ENCODE assay signal across 13 cellular contexts in the genomic region with DNA sequence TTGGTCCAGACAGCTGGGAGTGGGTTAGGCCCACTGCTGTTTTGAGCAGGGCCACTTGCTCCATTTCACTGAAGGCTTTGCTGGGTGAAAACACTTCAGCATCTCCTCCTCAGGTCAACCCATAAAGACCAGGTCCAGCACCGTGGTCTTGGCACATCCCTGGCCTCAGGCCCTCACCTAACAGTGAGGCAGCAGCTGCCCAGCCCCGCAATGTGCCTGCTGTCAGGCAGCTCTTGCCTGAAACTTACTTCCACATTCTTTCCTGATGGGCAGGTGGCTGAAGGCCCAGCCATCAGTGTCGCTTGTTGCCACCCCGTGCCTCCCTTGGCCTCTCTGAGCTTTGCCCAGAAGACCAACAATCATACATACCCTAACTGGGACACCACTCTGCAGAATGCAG. TPM values are rescaled to one million over a fixed set of nuclear protein-coding genes. Genes with fewer than 3 reads are reported as not detected.
DNase-seq lines count a peak whose midpoint lies in the region; ATAC-seq and TF ChIP-seq lines count a peak whose summit lies in the region.
"Had no signal": no experiment of that assay in that cellular context is flagged by ENCODE, and none has a peak within 500 bp of the region (broad histone marks: within the 10 kb centered on the region; RNA-seq: fewer than 3 reads in every experiment).

No MANE protein-coding gene starts in this region.

- no peak for TF ChIP-seq CTCF in tibial artery (IDR thresholded peaks at IDR 0.05)

- H3K36me3 ChIP-seq in naive thymus-derived CD4-positive, alpha-beta T cell (ENCODE audit: control insufficient read depth in 2 of 3, insufficient read depth in 3 of 3, low read length in 3 of 3): peaks cover 14 to 45% (median 31%) of the 10 kb centered on the region in 3 experiments
- H3K36me3 ChIP-seq in tibial artery: peaks cover 71 to 73% (median 72%) of the 10 kb centered on the region in 3 donors
- peaks cover 55 to 91% of the 10 kb centered on the region in 2 experiments for H3K36me3 ChIP-seq in mesenchymal stem cell (ENCODE audit: control insufficient read depth in 1 of 2, insufficient read depth in 2 of 2, low read depth in 1 of 2, low read length in 2 of 2)

- H2AFZ ChIP-seq in mesenchymal stem cell (ENCODE audit: low read depth, low read length): no peak overlapping the region

- H3K79me1 ChIP-seq in mesenchymal stem cell (replicated peaks; ENCODE audit: low read length, poor library complexity, severe bottlenecking): peaks cover 23% of the 10 kb centered on the region

- intact Hi-C loops in activated T-helper 2 cell treated with anti-CD3 and anti-CD28 coated beads, Interferon-gamma antibody, Interleukin-2, Interleukin-4, amounts not matched to agents 10 μg/mL and 5 μg/mL and 100 μg/mL, durations not matched to agents 14 hours and 24 hours and 36 hours (cut with micrococcal nuclease): no loop called here
- intact Hi-C loops in naive thymus-derived CD4-positive, alpha-beta T cell (cut with micrococcal nuclease): loop anchor here in 1 of 2 donors (1.0 kb wide), 1 partner anchor 82 kb away; no protein-coding TSS in a partner anchor
- intact Hi-C loops in tibial artery (cut with DNase I; ENCODE audit: low total_unique reads): loop anchor here (2.0 kb wide), 1 partner anchor 14 kb away; no protein-coding TSS in a partner anchor

- CTCF ChIA-PET in naive thymus-derived CD4-positive, alpha-beta T cell (lab: Charles Lee): interaction anchor here (0.7 to 1.7 kb wide), 3 partner anchors 20 to 119 kb away, joined by 3 to 6 read pairs (median 3); partner anchors contain the start of gene FAM216A

- H3K23ac ChIP-seq in mesenchymal stem cell (ENCODE audit: low read length in 2 of 2): no peak overlapping the region

- H3K4ac ChIP-seq in mesenchymal stem cell (ENCODE audit: low read depth in 1 of 2, low read length in 2 of 2): no peak overlapping the region

- no peak overlapping the region for H4K8ac ChIP-seq in mesenchymal stem cell (ENCODE audit: low read length)

- peaks cover 54% of the 10 kb centered on the region for H3K36me3 Mint-ChIP-seq in stimulated activated naive CD8-positive, alpha-beta T cell treated with anti-CD3 and anti-CD28 coated beads, Interleukin-15, Interleukin-2, amounts not matched to agents 100 ng/mL and 50 ng/mL, for 24 hours (ENCODE audit: low read depth)
- peaks cover 62% of the 10 kb centered on the region for H3K36me3 Mint-ChIP-seq in activated T-helper 2 cell treated with anti-CD3 and anti-CD28 coated beads, Interferon-gamma antibody, Interleukin-2, Interleukin-4, amounts not matched to agents 10 μg/mL and 5 μg/mL and 100 μg/mL, durations not matched to agents 14 hours and 24 hours and 36 hours (ENCODE audit: low read depth)
- peaks cover 10 to 31% (median 19%) of the 10 kb centered on the region in 5 donors for H3K36me3 Mint-ChIP-seq in naive thymus-derived CD4-positive, alpha-beta T cell

- H3K27me3 Mint-ChIP-seq in stimulated activated naive CD8-positive, alpha-beta T cell treated with anti-CD3 and anti-CD28 coated beads, Interleukin-15, Interleukin-2, amounts not matched to agents 100 ng/mL and 50 ng/mL, for 24 hours: no peaks in the 10 kb centered on the region
- no peaks in the 10 kb centered on the region for H3K27me3 Mint-ChIP-seq in activated T-helper 2 cell treated with anti-CD3 and anti-CD28 coated beads, Interferon-gamma antibody, Interleukin-2, Interleukin-4, amounts not matched to agents 10 μg/mL and 5 μg/mL and 100 μg/mL, durations not matched to agents 14 hours and 24 hours and 36 hours (ENCODE audit: low read depth)
- H3K27me3 Mint-ChIP-seq in naive thymus-derived CD4-positive, alpha-beta T cell: no peaks in the 10 kb centered on the region

- H3K4me3 ChIP-seq in naive thymus-derived CD4-positive, alpha-beta T cell (ENCODE audit: low read length): peak overlapping the region; percentile 16
- H3K4me3 ChIP-seq in tibial artery (no peak overlapping the region), mesenchymal stem cell (ENCODE audit: insufficient read depth in 1 of 2, low read depth in 1 of 2, low read length in 2 of 2) (no peak overlapping the region)
- H3K4me3 ChIP-seq: ascending aorta had no signal

- no peak overlapping the region for H2BK120ac ChIP-seq in mesenchymal stem cell (ENCODE audit: low read depth, low read length)

- no peaks in the 10 kb centered on the region for H3K27me3 ChIP-seq in naive thymus-derived CD4-positive, alpha-beta T cell (ENCODE audit: control insufficient read depth in 2 of 2, insufficient read depth in 2 of 2, low read length in 2 of 2)
- H3K27me3 ChIP-seq in tibial artery (no peaks in the 10 kb centered on the region), mesenchymal stem cell (ENCODE audit: control insufficient read depth in 1 of 2, insufficient read depth in 1 of 2, low read length in 2 of 2) (no peaks in the 10 kb centered on the region)
- H3K27me3 ChIP-seq: ascending aorta had no signal

- H3K14ac ChIP-seq in mesenchymal stem cell (ENCODE audit: low read length in 2 of 2): no peak overlapping the region

- peak overlapping the region; percentile 43 for H3K27ac Mint-ChIP-seq in stimulated activated naive CD8-positive, alpha-beta T cell treated with anti-CD3 and anti-CD28 coated beads, Interleukin-15, Interleukin-2, amounts not matched to agents 100 ng/mL and 50 ng/mL, for 24 hours
- H3K27ac Mint-ChIP-seq in activated T-helper 2 cell treated with anti-CD3 and anti-CD28 coated beads, Interferon-gamma antibody, Interleukin-2, Interleukin-4, amounts not matched to agents 10 μg/mL and 5 μg/mL and 100 μg/mL, durations not matched to agents 14 hours and 24 hours and 36 hours: peak overlapping the region; percentile 90
- H3K27ac Mint-ChIP-seq in naive thymus-derived CD4-positive, alpha-beta T cell: peak overlapping the region; percentile 77 to 92 (median 90)

- no peak overlapping the region for H2BK12ac ChIP-seq in mesenchymal stem cell (ENCODE audit: low read length in 2 of 2)

- POLR2A ChIA-PET in naive thymus-derived CD4-positive, alpha-beta T cell (lab: Charles Lee): interaction anchor here (1.2 kb wide), 1 partner anchor 466 kb away, joined by 3 read pairs; no protein-coding TSS in a partner anchor

- H3K9ac ChIP-seq in mesenchymal stem cell (ENCODE audit: low read length): no peak overlapping the region

- H3K4me3 Mint-ChIP-seq in stimulated activated naive CD8-positive, alpha-beta T cell treated with anti-CD3 and anti-CD28 coated beads, Interleukin-15, Interleukin-2, amounts not matched to agents 100 ng/mL and 50 ng/mL, for 24 hours: peak overlapping the region; percentile 31
- peak overlapping the region; percentile 45 for H3K4me3 Mint-ChIP-seq in activated T-helper 2 cell treated with anti-CD3 and anti-CD28 coated beads, Interferon-gamma antibody, Interleukin-2, Interleukin-4, amounts not matched to agents 10 μg/mL and 5 μg/mL and 100 μg/mL, durations not matched to agents 14 hours and 24 hours and 36 hours (ENCODE audit: low read depth)
- H3K4me3 Mint-ChIP-seq in naive thymus-derived CD4-positive, alpha-beta T cell: peak overlapping the region in 7 of 10 donors; percentile 71 to 91 (median 75)

- no peak overlapping the region for H2AK5ac ChIP-seq in mesenchymal stem cell (ENCODE audit: low read length, severe bottlenecking)

- no peak overlapping the region for H3K18ac ChIP-seq in mesenchymal stem cell (ENCODE audit: low read depth in 1 of 2, low read length in 2 of 2)

- H3K4me1 Mint-ChIP-seq in stimulated activated naive CD8-positive, alpha-beta T cell treated with anti-CD3 and anti-CD28 coated beads, Interleukin-15, Interleukin-2, amounts not matched to agents 100 ng/mL and 50 ng/mL, for 24 hours (ENCODE audit: low read depth): peaks cover 35% of the 10 kb centered on the region
- peaks cover 44% of the 10 kb centered on the region for H3K4me1 Mint-ChIP-seq in activated T-helper 2 cell treated with anti-CD3 and anti-CD28 coated beads, Interferon-gamma antibody, Interleukin-2, Interleukin-4, amounts not matched to agents 10 μg/mL and 5 μg/mL and 100 μg/mL, durations not matched to agents 14 hours and 24 hours and 36 hours (ENCODE audit: low read depth)
- H3K4me1 Mint-ChIP-seq in naive thymus-derived CD4-positive, alpha-beta T cell: peaks cover 13 to 47% (median 36%) of the 10 kb centered on the region in 7 donors

- no peak for ATAC-seq in stimulated activated naive CD8-positive, alpha-beta T cell treated with anti-CD3 and anti-CD28 coated beads, Interleukin-15, Interleukin-2, amounts not matched to agents 100 U/mL and 50 U/mL, for 24 hours
- ATAC-seq in naive thymus-derived CD4-positive, alpha-beta T cell: peak; percentile 5

- H3K4me2 ChIP-seq in mesenchymal stem cell (ENCODE audit: low read length, poor library complexity, severe bottlenecking): no peak overlapping the region

- no peaks in the 10 kb centered on the region for H3K9me3 ChIP-seq in naive thymus-derived CD4-positive, alpha-beta T cell (ENCODE audit: control insufficient read depth in 2 of 3, low read length in 3 of 3)
- H3K9me3 ChIP-seq in tibial artery (no peaks in the 10 kb centered on the region), mesenchymal stem cell (ENCODE audit: control insufficient read depth, low read length) (no peaks in the 10 kb centered on the region)
- H3K9me3 ChIP-seq: ascending aorta had no signal

- H2BK15ac ChIP-seq in mesenchymal stem cell (ENCODE audit: low read depth, poor library complexity, severe bottlenecking): no peak overlapping the region

- H3K27ac ChIP-seq in naive thymus-derived CD4-positive, alpha-beta T cell (ENCODE audit: low read depth, low read length): peak overlapping the region; percentile 66
- H3K27ac ChIP-seq in tibial artery (no peak overlapping the region), mesenchymal stem cell (ENCODE audit: low read length, poor library complexity, severe bottlenecking) (no peak overlapping the region)

- no peak overlapping the region for H2BK5ac ChIP-seq in mesenchymal stem cell (ENCODE audit: low read depth, low read length, poor library complexity, severe bottlenecking)

- H3K4me1 ChIP-seq in naive thymus-derived CD4-positive, alpha-beta T cell (ENCODE audit: control insufficient read depth in 2 of 2, insufficient read depth in 2 of 2, low read length in 2 of 2): peaks cover 0 to 23% of the 10 kb centered on the region in 2 donors
- H3K4me1 ChIP-seq in tibial artery (no peaks in the 10 kb centered on the region), mesenchymal stem cell (ENCODE audit: control insufficient read depth, insufficient read depth, low read depth, low read length) (no peaks in the 10 kb centered on the region)
- H3K4me1 ChIP-seq: ascending aorta had no signal

- DNase-seq in stimulated activated naive CD8-positive, alpha-beta T cell treated with anti-CD3 and anti-CD28 coated beads, Interleukin-15, Interleukin-2, amounts not matched to agents 100 U/mL and 50 U/mL, for 24 hours: no peak
- no peak for DNase-seq in activated T-helper 2 cell treated with anti-CD3 and anti-CD28 coated beads, Interferon-gamma antibody, Interleukin-2, Interleukin-4, amounts not matched to agents 10 μg/mL and 5 μg/mL and 100 μg/mL, durations not matched to agents 14 hours and 24 hours and 36 hours (ENCODE audit: low spot score)
- no peak for DNase-seq in naive thymus-derived CD4-positive, alpha-beta T cell
- DNase-seq in tibial artery (no peak), mesenchymal stem cell (no peak), GOT3 (lab: John Stamatoyannopoulos, UW) (no peak)
- DNase-seq: foreskin melanocyte, NCI-H1092 treated with DMSO at 0.1 percent for 48 hours, NCI-H446, OCI-M1, SW 1271 had no signal

- H4K91ac ChIP-seq in mesenchymal stem cell (ENCODE audit: low read length): no peak overlapping the region

- no peaks in the 10 kb centered on the region for H3K9me3 Mint-ChIP-seq in stimulated activated naive CD8-positive, alpha-beta T cell treated with anti-CD3 and anti-CD28 coated beads, Interleukin-15, Interleukin-2, amounts not matched to agents 100 ng/mL and 50 ng/mL, for 24 hours
- no peaks in the 10 kb centered on the region for H3K9me3 Mint-ChIP-seq in activated T-helper 2 cell treated with anti-CD3 and anti-CD28 coated beads, Interferon-gamma antibody, Interleukin-2, Interleukin-4, amounts not matched to agents 10 μg/mL and 5 μg/mL and 100 μg/mL, durations not matched to agents 14 hours and 24 hours and 36 hours
- no peaks in the 10 kb centered on the region for H3K9me3 Mint-ChIP-seq in naive thymus-derived CD4-positive, alpha-beta T cell

- 95% methylated on average over 4 of the region's 4 CpGs for WGBS in mesenchymal stem cell

RNA-seq across cellular contexts. Expression of gene ANAPC7, which starts 54.4 kb away (rescaled TPM):
- 67.2 and 68.4 TPM in 2 replicates for total RNA-seq in activated T-helper 2 cell treated with anti-CD3 and anti-CD28 coated beads, Interferon-gamma antibody, Interleukin-2, Interleukin-4, amounts not matched to agents 10 μg/mL and 5 μg/mL and 100 μg/mL, durations not matched to agents 14 hours and 24 hours and 36 hours
- total RNA-seq in naive thymus-derived CD4-positive, alpha-beta T cell: 10 to 100 TPM; 40.9 to 71.7 (median 59.7) TPM
- polyA plus RNA-seq in naive thymus-derived CD4-positive, alpha-beta T cell: 10 to 100 TPM; 26.6 to 28.3 TPM
- polyA plus RNA-seq in mesenchymal stem cell (2013, experiment 1 of 2): 20.3 TPM
- polyA plus RNA-seq in mesenchymal stem cell (2013, experiment 2 of 2): 21.0 TPM
